In genomic region chr15:85579011-85579701, GRCh38 we compare ENCODE assay signal across 10 cellular contexts.
DNase-seq lines count a peak whose midpoint lies in the region; ATAC-seq, FAIRE-seq and TF ChIP-seq lines count a peak whose summit lies in the region.
"Had no signal": no experiment of that assay in that cellular context is flagged by ENCODE, and none has a peak within 500 bp of the region (broad histone marks: within the 10 kb centered on the region; RNA-seq: fewer than 3 reads in every experiment).

No MANE protein-coding gene starts in this region.

- no peaks in the 10 kb centered on the region for H3K27me3 ChIP-seq in vagina

- peaks cover 50% of the 10 kb centered on the region for H3K4me1 ChIP-seq in vagina

- peak overlapping the region; percentile 78 for H3K27ac Mint-ChIP-seq in activated naive CD4-positive, alpha-beta T cell treated with anti-CD3 and anti-CD28 coated beads, Interleukin-2, amount 10 ng/mL, durations not matched to agents 7 days and 5 days

- intact Hi-C loops in vagina (cut with DNase I) = no loop called here

- ATAC-seq in HG03439 (IDR thresholded peaks at IDR 0.05; ENCODE audit: unreplicated experiment) = no peak

- CTCF ChIA-PET in activated naive CD4-positive, alpha-beta T cell treated with anti-CD3 and anti-CD28 coated beads, Interleukin-2, amount 10 ng/mL, durations not matched to agents 7 days and 5 days (lab: Charles Lee) = interaction anchor here (0.7 to 3.0 kb wide), 2 partner anchors 22 kb away, joined by 3 to 8 read pairs; no protein-coding TSS in a partner anchor

- no peaks in the 10 kb centered on the region for H3K27me3 Mint-ChIP-seq in activated naive CD4-positive, alpha-beta T cell treated with anti-CD3 and anti-CD28 coated beads, Interleukin-2, amount 10 ng/mL, durations not matched to agents 7 days and 5 days

- H3K36me3 Mint-ChIP-seq in activated naive CD4-positive, alpha-beta T cell treated with anti-CD3 and anti-CD28 coated beads, Interleukin-2, amount 10 ng/mL, durations not matched to agents 7 days and 5 days = peaks cover 57% of the 10 kb centered on the region

- TF ChIP-seq CTCF in coronary artery (IDR thresholded peaks at IDR 0.05) (no peak), vagina (IDR thresholded peaks at IDR 0.05) (no peak)

- H3K27ac ChIP-seq in coronary artery (peak overlapping the region; percentile 89 to 91), vagina (peak overlapping the region; percentile 87)

- FAIRE-seq in GM19239 (lab: Jason Lieb, UNC) = no peak

- H3K4me3 Mint-ChIP-seq in activated naive CD4-positive, alpha-beta T cell treated with anti-CD3 and anti-CD28 coated beads, Interleukin-2, amount 10 ng/mL, durations not matched to agents 7 days and 5 days = no peak overlapping the region

- H3K4me3 ChIP-seq in coronary artery (peak overlapping the region; percentile 39), vagina (no peak overlapping the region)

- no peaks in the 10 kb centered on the region for H3K9me3 Mint-ChIP-seq in activated naive CD4-positive, alpha-beta T cell treated with anti-CD3 and anti-CD28 coated beads, Interleukin-2, amount 10 ng/mL, durations not matched to agents 7 days and 5 days

- DNase-seq in activated naive CD4-positive, alpha-beta T cell treated with anti-CD3 and anti-CD28 coated beads, Interleukin-2, amount 10 ng/mL, durations not matched to agents 7 days and 5 days = no peak
- no peak for DNase-seq in activated naive CD4-positive, alpha-beta T cell treated with Interleukin-2 at 50 U/mL for 16 hours
- no peak for DNase-seq in coronary artery (ENCODE audit: low spot score)
- DNase-seq in myocyte (ENCODE audit: low read depth) = peak; percentile 35
- DNase-seq in vagina (ENCODE audit: extremely low spot score in 2 of 2) = no peak
- DNase-seq in GM19239 (ENCODE audit: insufficient read length, low spot score) = no peak
- DNase-seq in NCI-H69 (lab: John Stamatoyannopoulos, UW) = no peak
- DNase-seq: AML-193, NCI-H2171 had no signal

- no peak for TF ChIP-seq POLR2A in vagina (IDR thresholded peaks at IDR 0.05)

- H3K4me1 Mint-ChIP-seq in activated naive CD4-positive, alpha-beta T cell treated with anti-CD3 and anti-CD28 coated beads, Interleukin-2, amount 10 ng/mL, durations not matched to agents 7 days and 5 days = peaks cover 53% of the 10 kb centered on the region

- H3K36me3 ChIP-seq in vagina = peaks cover 0 to 21% of the 10 kb centered on the region in 2 donors

- no peaks in the 10 kb centered on the region for H3K9me3 ChIP-seq in vagina
